ENCODE assay signal across 27 cellular contexts in the genomic region with DNA sequence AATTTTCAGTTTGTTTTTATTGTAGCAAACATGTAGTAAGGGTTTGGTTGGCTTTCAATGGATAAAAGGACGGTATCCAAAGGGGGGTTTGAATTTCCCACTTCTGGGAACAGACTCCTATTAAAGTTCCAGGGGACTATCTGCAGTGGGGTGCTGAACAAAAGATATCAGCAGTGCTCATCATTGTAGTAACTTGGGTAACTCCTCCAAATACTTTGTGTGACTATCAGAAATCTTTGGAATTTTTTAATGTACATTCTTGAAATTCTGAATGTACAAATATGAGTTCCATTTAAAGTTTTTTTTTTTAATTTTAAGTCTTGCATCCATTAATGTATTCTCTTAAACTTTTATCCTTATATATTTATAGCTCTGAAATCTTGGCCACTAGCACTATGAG.
"Had no signal": no experiment of that assay in that cellular context is flagged by ENCODE, and none has a peak within 500 bp of the region (broad histone marks: within the 10 kb centered on the region; RNA-seq: fewer than 3 reads in every experiment).

No MANE protein-coding gene starts in this region.

- H3K4me3 Mint-ChIP-seq: activated CD4-positive, alpha-beta memory T cell treated with anti-CD3 and anti-CD28 coated beads, Interleukin-2, amount 10 ng/mL, durations not matched to agents 7 days and 5 days; activated CD4-positive, alpha-beta T cell treated with anti-CD3 and anti-CD28 coated beads, Interleukin-2, amount 10 ng/mL, durations not matched to agents 7 days and 5 days; activated naive CD4-positive, alpha-beta T cell treated with anti-CD3 and anti-CD28 coated beads, Interleukin-2, amount 10 ng/mL, durations not matched to agents 7 days and 5 days; activated naive CD8-positive, alpha-beta T cell treated with anti-CD3 and anti-CD28 coated beads, Interleukin-2, amount 10 ng/mL, durations not matched to agents 7 days and 5 days; activated T-cell treated with anti-CD3 and anti-CD28 coated beads, Interleukin-2, amount 50 U/mL, for 24 hours; natural killer cell treated with Interleukin-12 subunit alpha and Interleukin-12 subunit beta and Interleukin-15 and Interleukin-18, amount 100 ng/mL, for 72 hours; WTC11 had no signal

- H3K4me1 ChIP-seq: esophagus squamous epithelium, left ventricle myocardium inferior, tibial nerve had no signal

- ATAC-seq: mucosa of descending colon; natural killer cell treated with Interleukin-12 subunit alpha and Interleukin-12 subunit beta and Interleukin-15 and Interleukin-18, amount 100 ng/mL, for 72 hours; right cardiac atrium; WTC11 had no signal

- H3K4me3 ChIP-seq: esophagus squamous epithelium, left ventricle myocardium inferior, lung, mucosa of descending colon, tibial nerve had no signal

- H3K9me3 ChIP-seq: esophagus squamous epithelium, left ventricle myocardium inferior, mucosa of descending colon, tibial nerve had no signal

- H3K27ac Mint-ChIP-seq: activated CD4-positive, alpha-beta memory T cell treated with anti-CD3 and anti-CD28 coated beads, Interleukin-2, amount 10 ng/mL, durations not matched to agents 7 days and 5 days; activated CD4-positive, alpha-beta T cell treated with anti-CD3 and anti-CD28 coated beads, Interleukin-2, amount 10 ng/mL, durations not matched to agents 7 days and 5 days; activated naive CD4-positive, alpha-beta T cell treated with anti-CD3 and anti-CD28 coated beads, Interleukin-2, amount 10 ng/mL, durations not matched to agents 7 days and 5 days; activated naive CD8-positive, alpha-beta T cell treated with anti-CD3 and anti-CD28 coated beads, Interleukin-2, amount 10 ng/mL, durations not matched to agents 7 days and 5 days; activated T-cell treated with anti-CD3 and anti-CD28 coated beads, Interleukin-2, amount 50 U/mL, for 24 hours; natural killer cell treated with Interleukin-12 subunit alpha and Interleukin-12 subunit beta and Interleukin-15 and Interleukin-18, amount 100 ng/mL, for 72 hours; WTC11 had no signal

- H3K27me3 Mint-ChIP-seq: activated CD4-positive, alpha-beta memory T cell treated with anti-CD3 and anti-CD28 coated beads, Interleukin-2, amount 10 ng/mL, durations not matched to agents 7 days and 5 days; activated CD4-positive, alpha-beta T cell treated with anti-CD3 and anti-CD28 coated beads, Interleukin-2, amount 10 ng/mL, durations not matched to agents 7 days and 5 days; activated naive CD4-positive, alpha-beta T cell treated with anti-CD3 and anti-CD28 coated beads, Interleukin-2, amount 10 ng/mL, durations not matched to agents 7 days and 5 days; activated naive CD8-positive, alpha-beta T cell treated with anti-CD3 and anti-CD28 coated beads, Interleukin-2, amount 10 ng/mL, durations not matched to agents 7 days and 5 days; activated T-cell treated with anti-CD3 and anti-CD28 coated beads, Interleukin-2, amount 50 U/mL, for 24 hours; natural killer cell treated with Interleukin-12 subunit alpha and Interleukin-12 subunit beta and Interleukin-15 and Interleukin-18, amount 100 ng/mL, for 72 hours had no signal

- DNase-seq: activated CD4-positive, alpha-beta memory T cell treated with anti-CD3 and anti-CD28 coated beads, Interleukin-2, amount 10 ng/mL, durations not matched to agents 7 days and 5 days; activated CD4-positive, alpha-beta T cell treated with anti-CD3 and anti-CD28 coated beads for 1 hour; activated CD4-positive, alpha-beta T cell treated with anti-CD3 and anti-CD28 coated beads, Interleukin-2, amount 10 ng/mL, durations not matched to agents 7 days and 5 days; activated CD8-positive, alpha-beta memory T cell treated with anti-CD3 and anti-CD28 coated beads, Interleukin-2, amount 50 U/mL, for 48 hours; activated gamma-delta T cell; activated naive CD4-positive, alpha-beta T cell treated with anti-CD3 and anti-CD28 coated beads, Interleukin-2, amount 10 ng/mL, durations not matched to agents 7 days and 5 days; activated naive CD8-positive, alpha-beta T cell treated with anti-CD3 and anti-CD28 coated beads, Interleukin-2, amount 10 ng/mL, durations not matched to agents 7 days and 5 days; activated T-cell treated with anti-CD3 and anti-CD28 coated beads, Interleukin-2, amount 50 U/mL, for 24 hours; amniotic stem cell; brain microvascular endothelial cell; dermis blood vessel endothelial cell; effector CD8-positive, alpha-beta T cell; esophagus squamous epithelium; foreskin melanocyte; islet precursor cell; left ventricle myocardium inferior; mesendoderm; mucosa of descending colon; posterior cingulate gyrus; right cardiac atrium; stimulated activated CD4-positive, alpha-beta T cell treated with anti-CD3 and anti-CD28 coated beads, Interleukin-2, amount 100 ng/mL, for 48 hours; stimulated activated naive CD4-positive, alpha-beta T cell treated with Interleukin-2 at 50 U/mL for 16 hours had no signal

- H3K27ac ChIP-seq: brain microvascular endothelial cell, epithelial cell of prostate, esophagus squamous epithelium, left ventricle myocardium inferior, tibial nerve had no signal

- H3K4me1 Mint-ChIP-seq: activated CD4-positive, alpha-beta memory T cell treated with anti-CD3 and anti-CD28 coated beads, Interleukin-2, amount 10 ng/mL, durations not matched to agents 7 days and 5 days; activated CD4-positive, alpha-beta T cell treated with anti-CD3 and anti-CD28 coated beads, Interleukin-2, amount 10 ng/mL, durations not matched to agents 7 days and 5 days; activated naive CD4-positive, alpha-beta T cell treated with anti-CD3 and anti-CD28 coated beads, Interleukin-2, amount 10 ng/mL, durations not matched to agents 7 days and 5 days; activated naive CD8-positive, alpha-beta T cell treated with anti-CD3 and anti-CD28 coated beads, Interleukin-2, amount 10 ng/mL, durations not matched to agents 7 days and 5 days; WTC11 had no signal

- H3K27me3 ChIP-seq: brain microvascular endothelial cell, esophagus squamous epithelium, tibial nerve had no signal
